ENCODE assay signal across 21 cellular contexts in the genomic region with DNA sequence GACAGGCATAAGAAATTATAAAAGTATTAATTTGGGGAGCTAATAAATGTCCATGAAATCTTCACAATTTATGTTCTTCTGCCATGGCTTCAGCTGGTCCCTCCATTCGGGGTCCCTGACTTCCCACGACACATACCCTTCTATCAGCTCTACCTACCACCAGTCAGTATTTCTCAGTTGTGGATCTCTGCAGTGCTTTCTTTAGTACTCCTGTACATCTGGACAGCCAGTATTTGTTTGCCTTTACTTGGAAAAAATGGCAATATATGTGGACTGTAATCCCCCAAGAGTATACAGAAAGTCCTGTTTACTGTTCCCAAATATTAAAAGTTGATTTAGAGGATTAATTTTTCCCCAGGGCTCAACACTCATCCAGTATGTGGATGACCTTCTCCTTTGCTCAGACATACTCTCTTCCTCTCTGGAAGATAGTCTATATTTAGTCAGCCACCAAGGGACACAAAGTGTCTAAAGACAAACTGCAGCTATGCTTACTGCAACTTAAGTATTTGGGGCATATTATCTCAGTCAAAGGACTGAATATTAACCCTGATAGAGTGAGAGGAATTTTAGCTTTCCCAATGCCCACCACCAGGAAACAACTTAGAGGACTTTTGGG. TPM values are rescaled to one million over a fixed set of nuclear protein-coding genes. Genes with fewer than 3 reads are reported as not detected.
A peak's percentile ranks its signal among the peaks of the same experiment; 100 is the strongest.
DNase-seq lines count a peak whose midpoint lies in the region; ATAC-seq and TF ChIP-seq lines count a peak whose summit lies in the region.
"Had no signal": no experiment of that assay in that cellular context is flagged by ENCODE, and none has a peak within 500 bp of the region (broad histone marks: within the 10 kb centered on the region; RNA-seq: fewer than 3 reads in every experiment).

No MANE protein-coding gene starts in this region.

- H3K4me1 ChIP-seq in esophagus muscularis mucosa (peaks cover 0 to 2% (median 0%) of the 10 kb centered on the region in 4 donors), heart left ventricle (peaks cover 0 to 8% (median 0%) of the 10 kb centered on the region in 12 donors), left ventricle myocardium inferior (peaks cover 19% of the 10 kb centered on the region), right cardiac atrium (ENCODE audit: control insufficient read depth, insufficient read depth, low read length) (no peaks in the 10 kb centered on the region), PC-3 (ENCODE audit: insufficient read depth, low read length) (no peaks in the 10 kb centered on the region)
- H3K4me1 ChIP-seq: A549; BE2C; BLaER1 treated with 17β-estradiol and CSF1 and Interleukin-3, amounts not matched to agents 10 nM and 100 nM had no signal

- H3K36me3 ChIP-seq in esophagus muscularis mucosa (no peaks in the 10 kb centered on the region), heart left ventricle (no peaks in the 10 kb centered on the region), left ventricle myocardium inferior (no peaks in the 10 kb centered on the region), PC-3 (ENCODE audit: low read depth, low read length) (no peaks in the 10 kb centered on the region)
- H3K36me3 ChIP-seq: BE2C; BLaER1 treated with 17β-estradiol and CSF1 and Interleukin-3, amounts not matched to agents 10 nM and 100 nM had no signal

- intact Hi-C loops in esophagus muscularis mucosa (cut with DNase I) (no loop called here), heart left ventricle (cut with DNase I) (loop anchor here in 1 of 10 donors (10.0 kb wide), 1 partner anchor 128 kb away; a partner anchor contains a TSS), left ventricle myocardium inferior (cut with micrococcal nuclease) (no loop called here), right cardiac atrium (cut with DNase I) (no loop called here), PC-3 (cut with micrococcal nuclease) (no loop called here)

- H3K27me3 ChIP-seq in esophagus muscularis mucosa: no peaks in the 10 kb centered on the region
- H3K27me3 ChIP-seq in heart left ventricle: no peaks in the 10 kb centered on the region
- H3K27me3 ChIP-seq in left ventricle myocardium inferior (ENCODE audit: low read depth): no peaks in the 10 kb centered on the region
- H3K27me3 ChIP-seq in right cardiac atrium (ENCODE audit: control insufficient read depth, insufficient read depth): no peaks in the 10 kb centered on the region
- H3K27me3 ChIP-seq in PC-3 (ENCODE audit: low read length): no peaks in the 10 kb centered on the region
- H3K27me3 ChIP-seq: BE2C; BLaER1 treated with 17β-estradiol and CSF1 and Interleukin-3, amounts not matched to agents 10 nM and 100 nM had no signal

- no peak overlapping the region for H3K9ac ChIP-seq in PC-3 (ENCODE audit: low read length)
- H3K9ac ChIP-seq: BLaER1 treated with 17β-estradiol and CSF1 and Interleukin-3, amounts not matched to agents 10 nM and 100 nM had no signal

- H3K9me2 ChIP-seq in PC-3 (replicated peaks; ENCODE audit: low read length): no peaks in the 10 kb centered on the region

- no peaks in the 10 kb centered on the region for H4K20me1 ChIP-seq in PC-3 (ENCODE audit: low read length)
- H4K20me1 ChIP-seq: BLaER1 treated with 17β-estradiol and CSF1 and Interleukin-3, amounts not matched to agents 10 nM and 100 nM had no signal

- H2AFZ ChIP-seq in PC-3 (ENCODE audit: low read length): no peak overlapping the region
- H2AFZ ChIP-seq: GM23338 had no signal

- H3K9me3 ChIP-seq in esophagus muscularis mucosa (peaks cover 0 to 10% (median 0%) of the 10 kb centered on the region in 4 donors), heart left ventricle (peaks cover 0 to 18% (median 3%) of the 10 kb centered on the region in 12 donors), left ventricle myocardium inferior (replicated peaks) (peaks cover 17% of the 10 kb centered on the region), right cardiac atrium (ENCODE audit: control insufficient read depth, low read length) (no peaks in the 10 kb centered on the region), PC-3 (ENCODE audit: low read length) (0 out of 2 replicates have a peak, but pooled peaks cover 4% of the 10 kb centered on the region)
- H3K9me3 ChIP-seq: A549, BE2C had no signal

- WGBS in esophagus muscularis mucosa: 87% methylated on average over 2 of the region's 2 CpGs
- 67 to 93% (median 86%) methylated on average over 2 of the region's 2 CpGs for WGBS in heart left ventricle, 4 donors
- 80% methylated on average over 2 of the region's 2 CpGs for WGBS in right cardiac atrium

- TF ChIP-seq EP300 in esophagus muscularis mucosa (IDR thresholded peaks at IDR 0.05): no peak

- TF ChIP-seq CTCF in esophagus muscularis mucosa (IDR thresholded peaks at IDR 0.05) (no peak), heart left ventricle (IDR thresholded peaks at IDR 0.05) (no peak), left ventricle myocardium inferior (IDR thresholded peaks at IDR 0.05; ENCODE audit: borderline replicate concordance) (no peak), PC-3 (conservative IDR thresholded peaks at IDR 0.05; ENCODE audit: low read depth, low read length) (no peak)

- H3K4me2 ChIP-seq in PC-3 (ENCODE audit: low read length): no peak overlapping the region
- H3K4me2 ChIP-seq: A549; BLaER1 treated with 17β-estradiol and CSF1 and Interleukin-3, amounts not matched to agents 10 nM and 100 nM; GM23338 had no signal

- peak; percentile 88 to 95 (median 92) for ATAC-seq in heart left ventricle
- peak; percentile 51 to 56 for ATAC-seq in right cardiac atrium
- ATAC-seq in PC-3: no peak
- ATAC-seq: A549, GM23338, HCT116 had no signal

- H3K4me3 ChIP-seq in esophagus muscularis mucosa (no peak overlapping the region), heart left ventricle (no peak overlapping the region), left ventricle myocardium inferior (no peak overlapping the region), right cardiac atrium (ENCODE audit: low read length) (no peak overlapping the region), PC-3 (ENCODE audit: low read length) (no peak overlapping the region)
- H3K4me3 ChIP-seq: A549; BLaER1 treated with 17β-estradiol and CSF1 and Interleukin-3, amounts not matched to agents 10 nM and 100 nM; GM23338 had no signal

- CTCF ChIA-PET in PC-3 (lab: Charles Lee): no interaction called here

- no peaks in the 10 kb centered on the region for H3K79me2 ChIP-seq in PC-3 (ENCODE audit: low read length)

- DNase-seq in esophagus muscularis mucosa (ENCODE audit: extremely low spot score) (peak; percentile 2), heart left ventricle (no peak), left ventricle myocardium inferior (no peak), right cardiac atrium (no peak), PC-3 (no peak), NCI-H510A (lab: John Stamatoyannopoulos, UW) (no peak), DMS153 (lab: John Stamatoyannopoulos, UW) (no peak)
- DNase-seq: 8988T; ACHN; AML-193; BE2C; CD4-positive, alpha-beta T cell; CD8-positive, alpha-beta memory T cell; DMS 273 treated with DMSO at 0.1 percent for 48 hours; DMS79 treated with DMSO at 0.1 percent for 48 hours; GF-D8; H9 had no signal

- POLR2A ChIA-PET in PC-3 (lab: Charles Lee; ENCODE audit: unreplicated experiment): no interaction called here

- TF ChIP-seq POLR2A in esophagus muscularis mucosa (IDR thresholded peaks at IDR 0.05; ENCODE audit: low read depth) (no peak), heart left ventricle (IDR thresholded peaks at IDR 0.05) (no peak)

- no peaks in the 10 kb centered on the region for H3F3A ChIP-seq in PC-3 (ENCODE audit: low read length, unreplicated experiment)

- BruUV-seq in PC-3 (replicated peaks; lab: Mats Ljungman, UMichigan): no TSS peak

- no peak overlapping the region for H3K27ac ChIP-seq in esophagus muscularis mucosa (replicated peaks in 1 of 4)
- peak overlapping the region in 7 of 12 donors; percentile 38 to 65 (median 51) for H3K27ac ChIP-seq in heart left ventricle
- peak overlapping the region; percentile 70 for H3K27ac ChIP-seq in left ventricle myocardium inferior (replicated peaks)
- H3K27ac ChIP-seq in right cardiac atrium (ENCODE audit: low read length): no peak overlapping the region
- H3K27ac ChIP-seq in PC-3 (ENCODE audit: low read length): no peak overlapping the region
- H3K27ac ChIP-seq: A549; BLaER1 treated with 17β-estradiol and CSF1 and Interleukin-3, amounts not matched to agents 10 nM and 100 nM had no signal

RNA-seq across cellular contexts. Expression of a gene that starts 7.3 kb away (rescaled TPM):
- total RNA-seq in esophagus muscularis mucosa (10 to 100 TPM; 12.0 to 15.7 (median 13.6) TPM), heart left ventricle (10 to 100 TPM; 15.2 to 28.5 (median 22.5) TPM), left ventricle myocardium inferior (26.3 TPM), right cardiac atrium (10 to 100 TPM; 16.3 to 18.6 (median 17.2) TPM), PC-3 (2014; rRNA removed) (14.8 and 16.6 TPM in 2 replicates)
- polyA plus RNA-seq in heart left ventricle (10 to 100 TPM; 12.3 to 20.3 TPM), right cardiac atrium (18.7 TPM)

Comparison
In these comparisons a context has a peak if more than half of its experiments do, and no peak if none do; other contexts are left out.
1. H3K27ac ChIP-seq: peak in heart left ventricle (7 of 12) and left ventricle myocardium inferior (single experiment); none in esophagus muscularis mucosa (0 of 4), right cardiac atrium (single experiment) and PC-3 (single experiment).